13 cellular contexts compared by ENCODE assay signal in genomic region chr9:37030591-37030939, GRCh38. TPM values are rescaled to one million over a fixed set of nuclear protein-coding genes. Genes with fewer than 3 reads are reported as not detected.
A peak's percentile ranks its signal among the peaks of the same experiment; 100 is the strongest.
DNase-seq lines count a peak whose midpoint lies in the region; ATAC-seq and TF ChIP-seq lines count a peak whose summit lies in the region.
"Had no signal": no experiment of that assay in that cellular context is flagged by ENCODE, and none has a peak within 500 bp of the region (broad histone marks: within the 10 kb centered on the region; RNA-seq: fewer than 3 reads in every experiment).

No MANE protein-coding gene starts in this region.

- ATAC-seq in GM21825 (IDR thresholded peaks at IDR 0.05; ENCODE audit: unreplicated experiment) (peak; percentile 10), T-helper 17 cell (no peak), HG02840 (IDR thresholded peaks at IDR 0.05; ENCODE audit: low FRiP score, unreplicated experiment) (no peak)

- H3K27ac ChIP-seq in osteoblast (ENCODE audit: low read depth, low read length) (no peak overlapping the region), sigmoid colon (no peak overlapping the region)
- H3K27ac ChIP-seq: WERI-Rb-1 had no signal

- H3K4me3 Mint-ChIP-seq in activated T-cell treated with anti-CD3 and anti-CD28 coated beads, Interleukin-2, amount 50 U/mL, for 24 hours: peak overlapping the region; percentile 41
- H3K4me3 Mint-ChIP-seq in T-helper 17 cell: peak overlapping the region; percentile 72
- H3K4me3 Mint-ChIP-seq: dendritic cell treated with granulocyte-macrophage colony-stimulating factor and Interleukin-4, amounts not matched to agents 40 ng/mL and 50 ng/mL, for 4 days; type B pancreatic cell had no signal

- no peak overlapping the region for H3K4me3 ChIP-seq in osteoblast (ENCODE audit: insufficient read depth, low read length)
- no peak overlapping the region for H3K4me3 ChIP-seq in sigmoid colon

- H3K36me3 Mint-ChIP-seq in activated T-cell treated with anti-CD3 and anti-CD28 coated beads, Interleukin-2, amount 50 U/mL, for 24 hours (ENCODE audit: low read depth): no peaks in the 10 kb centered on the region
- H3K36me3 Mint-ChIP-seq in T-helper 17 cell (ENCODE audit: low read depth): peaks cover 7% of the 10 kb centered on the region

- no peaks in the 10 kb centered on the region for H3K79me2 ChIP-seq in osteoblast (ENCODE audit: insufficient read depth, low read length)

- no peak overlapping the region for H3K27ac Mint-ChIP-seq in activated T-cell treated with anti-CD3 and anti-CD28 coated beads, Interleukin-2, amount 50 U/mL, for 24 hours
- H3K27ac Mint-ChIP-seq in T-helper 17 cell: no peak overlapping the region
- H3K27ac Mint-ChIP-seq: dendritic cell treated with granulocyte-macrophage colony-stimulating factor and Interleukin-4, amounts not matched to agents 40 ng/mL and 50 ng/mL, for 4 days; type B pancreatic cell had no signal

- 3% methylated on average over 9 of the region's 9 CpGs for WGBS in sigmoid colon, 2 donors

- H3K4me1 Mint-ChIP-seq in activated T-cell treated with anti-CD3 and anti-CD28 coated beads, Interleukin-2, amount 50 U/mL, for 24 hours (ENCODE audit: low read depth): peaks cover 53% of the 10 kb centered on the region
- H3K4me1 Mint-ChIP-seq in T-helper 17 cell: peaks cover 24% of the 10 kb centered on the region

- peaks cover 8% of the 10 kb centered on the region for H4K20me1 ChIP-seq in osteoblast (ENCODE audit: insufficient read depth, low read length)

- no peaks in the 10 kb centered on the region for H3K36me3 ChIP-seq in osteoblast (ENCODE audit: insufficient read depth, low read length)
- H3K36me3 ChIP-seq in sigmoid colon: no peaks in the 10 kb centered on the region

- peaks cover 96% of the 10 kb centered on the region for H3K27me3 Mint-ChIP-seq in activated T-cell treated with anti-CD3 and anti-CD28 coated beads, Interleukin-2, amount 50 U/mL, for 24 hours
- H3K27me3 Mint-ChIP-seq in T-helper 17 cell: peaks cover 81% of the 10 kb centered on the region

- no peak for TF ChIP-seq POLR2A in sigmoid colon (IDR thresholded peaks at IDR 0.05)

- no peak overlapping the region for H2AFZ ChIP-seq in osteoblast (ENCODE audit: low read length)

- no peak for DNase-seq in activated T-cell treated with anti-CD3 and anti-CD28 coated beads, Interleukin-2, amount 50 U/mL, for 24 hours
- DNase-seq in activated T-cell treated with anti-CD3 and anti-CD28 coated beads, Interleukin-2, amount 50 U/mL, for 1 hour: no peak
- DNase-seq in T-helper 17 cell: no peak
- peak; percentile 69 for DNase-seq in osteoblast (ENCODE audit: insufficient read length, low spot score, missing footprints)
- no peak for DNase-seq in NCI-H2107 (lab: John Stamatoyannopoulos, UW)
- DNase-seq in sigmoid colon: no peak
- DNase-seq: activated gamma-delta T cell, NCI-H2171, WERI-Rb-1 had no signal

- peaks cover 5% of the 10 kb centered on the region for H3K9me3 ChIP-seq in T-helper 17 cell (ENCODE audit: control insufficient read depth, low read length, poor library complexity, severe bottlenecking)
- no peaks in the 10 kb centered on the region for H3K9me3 ChIP-seq in osteoblast (ENCODE audit: low read depth, low read length)
- no peaks in the 10 kb centered on the region for H3K9me3 ChIP-seq in sigmoid colon

- peak overlapping the region; percentile 23 for H3K4me2 ChIP-seq in osteoblast (ENCODE audit: insufficient read depth, low read length)

- TF ChIP-seq CTCF in osteoblast (IDR thresholded peaks at IDR 0.05; ENCODE audit: extremely low read depth, low read depth, low read length): no peak
- TF ChIP-seq CTCF in sigmoid colon (IDR thresholded peaks at IDR 0.05): no peak

- H3K27me3 ChIP-seq in osteoblast (ENCODE audit: insufficient read depth, low read length) (peaks cover 100% of the 10 kb centered on the region), sigmoid colon (peaks cover 85 to 100% (median 100%) of the 10 kb centered on the region in 3 donors)

- no peaks in the 10 kb centered on the region for H3K9me3 Mint-ChIP-seq in activated T-cell treated with anti-CD3 and anti-CD28 coated beads, Interleukin-2, amount 50 U/mL, for 24 hours
- H3K9me3 Mint-ChIP-seq: type B pancreatic cell had no signal

- intact Hi-C loops in sigmoid colon (cut with DNase I): loop anchor here (10.0 kb wide), 1 partner anchor 84 kb away; no protein-coding TSS in a partner anchor

- no peaks in the 10 kb centered on the region for H3K4me1 ChIP-seq in osteoblast (ENCODE audit: insufficient read depth, low read length)
- peaks cover 0 to 58% (median 55%) of the 10 kb centered on the region in 4 donors for H3K4me1 ChIP-seq in sigmoid colon

- no peak for TF ChIP-seq EP300 in sigmoid colon (IDR thresholded peaks at IDR 0.05)

RNA-seq across cellular contexts. Expression of gene PAX5, which starts 3.5 kb away (rescaled TPM):
- 10 to 100 TPM in 1 of 2 donors, not detected in 1; 10.1 TPM for total RNA-seq in T-helper 17 cell
- under 0.01 TPM in 1 of 2 replicates, not detected in the other for total RNA-seq in osteoblast
- not detected for total RNA-seq in sigmoid colon
- 10 to 100 TPM in 1 of 3 donors, under 1 TPM in 2; under 0.01 to 20.1 (median 0.23) TPM for polyA plus RNA-seq in sigmoid colon
